Comparison of ENCODE assay signal across 1 cellular context in genomic region chr11:111623527-111624030, GRCh38.
TF ChIP-seq lines count a peak whose summit lies in the region.

No MANE protein-coding gene starts in this region.

TF ChIP-seq in HepG2, 621 proteins besides CTCF, POLR2A, EP300 and RAD21 (continued from another document and continues in another):
- TF ChIP-seq THAP8 (CRISPR knock-in tag; IDR thresholded peaks at IDR 0.05; ENCODE audit: borderline replicate concordance): no peak
- TF ChIP-seq ZNF775 (CRISPR knock-in tag; IDR thresholded peaks at IDR 0.05; ENCODE audit: borderline replicate concordance): no peak
- no peak for TF ChIP-seq ZNF547 (CRISPR knock-in tag; IDR thresholded peaks at IDR 0.05)
- TF ChIP-seq ZKSCAN5 (CRISPR knock-in tag; IDR thresholded peaks at IDR 0.05): no peak
- peak; percentile 3; the same call in 1 of the 2 replicates for TF ChIP-seq STAG1 (CRISPR knock-in tag; IDR thresholded peaks at IDR 0.05)
- TF ChIP-seq ZNF160 (CRISPR knock-in tag; IDR thresholded peaks at IDR 0.05): no peak
- no peak for TF ChIP-seq NKX3-1 (CRISPR knock-in tag; IDR thresholded peaks at IDR 0.05)
- no peak for TF ChIP-seq PRPF4 (IDR thresholded peaks at IDR 0.05; ENCODE audit: low read depth, low read length, poor library complexity, severe bottlenecking)
- TF ChIP-seq BRF2 (CRISPR knock-in tag; IDR thresholded peaks at IDR 0.05): no peak
- no peak for TF ChIP-seq LCORL (IDR thresholded peaks at IDR 0.05)
- no peak for TF ChIP-seq LCORL (CRISPR knock-in tag; IDR thresholded peaks at IDR 0.05)
- TF ChIP-seq PRMT3 (CRISPR knock-in tag; IDR thresholded peaks at IDR 0.05; ENCODE audit: borderline replicate concordance, low read depth): no peak
- TF ChIP-seq ZNF430 (CRISPR knock-in tag; IDR thresholded peaks at IDR 0.05): no peak
- no peak for TF ChIP-seq ZNF883 (CRISPR knock-in tag; IDR thresholded peaks at IDR 0.05; ENCODE audit: not compliant biosample characterization)
- no peak for TF ChIP-seq ZNF619 (CRISPR knock-in tag; IDR thresholded peaks at IDR 0.05)
- TF ChIP-seq IRF2 (CRISPR knock-in tag; IDR thresholded peaks at IDR 0.05): no peak
- TF ChIP-seq EHMT2 (IDR thresholded peaks at IDR 0.05; ENCODE audit: borderline replicate concordance, low read depth, low read length): peak; percentile 53; the same call in 1 of the 2 replicates
- no peak for TF ChIP-seq NR2F1 (CRISPR knock-in tag; IDR thresholded peaks at IDR 0.05)
- no peak for TF ChIP-seq ZC3H4 (CRISPR knock-in tag; IDR thresholded peaks at IDR 0.05; ENCODE audit: borderline replicate concordance)
- TF ChIP-seq ZFP90 (CRISPR knock-in tag; IDR thresholded peaks at IDR 0.05; ENCODE audit: borderline replicate concordance): no peak
- no peak for TF ChIP-seq ZNF709 (CRISPR knock-in tag; IDR thresholded peaks at IDR 0.05)
- TF ChIP-seq NCOR1 (IDR thresholded peaks at IDR 0.05; ENCODE audit: borderline replicate concordance, low read length): peak; percentile 5; the same call in 1 of the 2 replicates
- peak; percentile 76 for TF ChIP-seq POGZ (CRISPR knock-in tag; IDR thresholded peaks at IDR 0.05)
- TF ChIP-seq IRX3 (CRISPR knock-in tag; IDR thresholded peaks at IDR 0.05; ENCODE audit: borderline replicate concordance, low read depth): no peak
- TF ChIP-seq ZFX (CRISPR knock-in tag; IDR thresholded peaks at IDR 0.05; ENCODE audit: low read depth): 0 out of 2 replicates have a peak, but pooled peaks have one; percentile 20
- no peak for TF ChIP-seq GLMP (CRISPR knock-in tag; IDR thresholded peaks at IDR 0.05; ENCODE audit: borderline replicate concordance)
- no peak for TF ChIP-seq ZNF629 (CRISPR knock-in tag; conservative IDR thresholded peaks at IDR 0.05)
- no peak for TF ChIP-seq ZNF766 (CRISPR knock-in tag; IDR thresholded peaks at IDR 0.05; ENCODE audit: borderline replicate concordance)
- TF ChIP-seq PCBP1 (IDR thresholded peaks at IDR 0.05; ENCODE audit: borderline replicate concordance, low read depth, low read length): no peak
- no peak for TF ChIP-seq FOXA3 (CRISPR knock-in tag; IDR thresholded peaks at IDR 0.05)
- TF ChIP-seq ZFP91 (CRISPR knock-in tag; IDR thresholded peaks at IDR 0.05; ENCODE audit: borderline replicate concordance): no peak
- no peak for TF ChIP-seq TIGD3 (CRISPR knock-in tag; IDR thresholded peaks at IDR 0.05; ENCODE audit: borderline replicate concordance)
- TF ChIP-seq DPF2 (CRISPR knock-in tag; IDR thresholded peaks at IDR 0.05; ENCODE audit: borderline replicate concordance, low read depth): no peak
- TF ChIP-seq REST (IDR thresholded peaks at IDR 0.05; ENCODE audit: borderline replicate concordance in 1 of 2, low read depth in 1 of 2, low read length in 2 of 2): no peak
- TF ChIP-seq ZNF557 (CRISPR knock-in tag; IDR thresholded peaks at IDR 0.05): no peak
- no peak for TF ChIP-seq HIVEP1 (CRISPR knock-in tag; IDR thresholded peaks at IDR 0.05)
- 0 out of 2 replicates have a peak, but pooled peaks have one; percentile 20 for TF ChIP-seq ZNF784 (CRISPR knock-in tag; IDR thresholded peaks at IDR 0.05; ENCODE audit: borderline replicate concordance)
- no peak for TF ChIP-seq SRF (IDR thresholded peaks at IDR 0.05; ENCODE audit: low read depth, low read length)
- no peak for TF ChIP-seq ZNF367 (CRISPR knock-in tag; IDR thresholded peaks at IDR 0.05; ENCODE audit: borderline replicate concordance)
- TF ChIP-seq ATF6 (CRISPR knock-in tag; conservative IDR thresholded peaks at IDR 0.05): no peak
- no peak for TF ChIP-seq ZNF24 (IDR thresholded peaks at IDR 0.05)
- TF ChIP-seq ZNF788 (CRISPR knock-in tag; IDR thresholded peaks at IDR 0.05; ENCODE audit: borderline replicate concordance): no peak
- TF ChIP-seq RAD51 (IDR thresholded peaks at IDR 0.05; ENCODE audit: borderline replicate concordance): no peak
- TF ChIP-seq ZSCAN31 (CRISPR knock-in tag; IDR thresholded peaks at IDR 0.05; ENCODE audit: low read depth): no peak
- no peak for TF ChIP-seq TMF1 (CRISPR knock-in tag; IDR thresholded peaks at IDR 0.05; ENCODE audit: low read depth)
- TF ChIP-seq SOX5 (CRISPR knock-in tag; IDR thresholded peaks at IDR 0.05; ENCODE audit: borderline replicate concordance): peak; percentile 63; the same call in 1 of the 2 replicates
- TF ChIP-seq HOXA5 (CRISPR knock-in tag; IDR thresholded peaks at IDR 0.05): no peak
- TF ChIP-seq ZNF205 (CRISPR knock-in tag; IDR thresholded peaks at IDR 0.05): no peak
- TF ChIP-seq NCOA5 (CRISPR knock-in tag; IDR thresholded peaks at IDR 0.05): no peak
- no peak for TF ChIP-seq ZNF839 (CRISPR knock-in tag; IDR thresholded peaks at IDR 0.05; ENCODE audit: borderline replicate concordance)
- TF ChIP-seq CAMTA2 (CRISPR knock-in tag; IDR thresholded peaks at IDR 0.05; ENCODE audit: borderline replicate concordance): no peak
- TF ChIP-seq NR1H2 (CRISPR knock-in tag; IDR thresholded peaks at IDR 0.05; ENCODE audit: borderline replicate concordance, low read depth): no peak
- no peak for TF ChIP-seq ARID2 (CRISPR knock-in tag; IDR thresholded peaks at IDR 0.05; ENCODE audit: borderline replicate concordance)
- TF ChIP-seq ARNTL (CRISPR knock-in tag; IDR thresholded peaks at IDR 0.05): no peak
- no peak for TF ChIP-seq DRAP1 (CRISPR knock-in tag; IDR thresholded peaks at IDR 0.05)
- no peak for TF ChIP-seq ARID3A (IDR thresholded peaks at IDR 0.05; ENCODE audit: low read depth, low read length)
